1 cellular context compared by ENCODE assay signal in the genomic region with DNA sequence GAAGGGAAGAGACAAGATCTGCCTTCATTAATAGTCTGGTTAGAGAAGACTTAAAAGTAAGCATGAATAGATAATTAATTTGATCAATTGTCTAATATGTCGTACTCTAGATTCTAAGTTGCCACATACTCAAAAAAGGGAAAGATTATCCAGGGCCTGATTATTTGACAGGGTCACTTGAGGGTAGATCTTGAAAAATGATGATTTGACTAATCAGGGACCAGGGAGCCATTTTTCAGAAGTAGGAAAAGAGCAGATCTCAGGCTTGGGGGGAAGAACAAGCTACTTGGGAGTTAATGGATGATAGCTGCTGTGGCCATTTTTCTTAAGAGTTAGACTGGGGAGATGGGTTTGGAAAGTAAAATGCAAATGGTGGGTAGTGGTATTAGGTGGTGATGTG.
TF ChIP-seq lines count a peak whose summit lies in the region.

No MANE protein-coding gene starts in this region.

TF ChIP-seq in HEK293T, 16 proteins besides CTCF, POLR2A, EP300 and RAD21:
- TF ChIP-seq CTBP1 (IDR thresholded peaks at IDR 0.05; ENCODE audit: borderline replicate concordance) (no peak), ELF4 (IDR thresholded peaks at IDR 0.05) (no peak), BHLHE40 (IDR thresholded peaks at IDR 0.05; ENCODE audit: borderline replicate concordance) (no peak), LEF1 (IDR thresholded peaks at IDR 0.05; ENCODE audit: borderline replicate concordance) (no peak), SUZ12 (IDR thresholded peaks at IDR 0.05) (no peak), ARNT (IDR thresholded peaks at IDR 0.05) (no peak), FOXM1 (IDR thresholded peaks at IDR 0.05; ENCODE audit: borderline replicate concordance) (no peak), SP1 (IDR thresholded peaks at IDR 0.05) (no peak), HDGF (IDR thresholded peaks at IDR 0.05; ENCODE audit: borderline replicate concordance) (no peak), FOXK2 (IDR thresholded peaks at IDR 0.05) (no peak)
- TF ChIP-seq, protein P1, sequence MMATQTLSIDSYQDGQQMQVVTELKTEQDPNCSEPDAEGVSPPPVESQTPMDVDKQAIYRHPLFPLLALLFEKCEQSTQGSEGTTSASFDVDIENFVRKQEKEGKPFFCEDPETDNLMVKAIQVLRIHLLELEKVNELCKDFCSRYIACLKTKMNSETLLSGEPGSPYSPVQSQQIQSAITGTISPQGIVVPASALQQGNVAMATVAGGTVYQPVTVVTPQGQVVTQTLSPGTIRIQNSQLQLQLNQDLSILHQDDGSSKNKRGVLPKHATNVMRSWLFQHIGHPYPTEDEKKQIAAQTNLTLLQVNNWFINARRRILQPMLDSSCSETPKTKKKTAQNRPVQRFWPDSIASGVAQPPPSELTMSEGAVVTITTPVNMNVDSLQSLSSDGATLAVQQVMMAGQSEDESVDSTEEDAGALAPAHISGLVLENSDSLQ (IDR thresholded peaks at IDR 0.05): no peak
